In genomic region chr1:153984125-153984899, GRCh38 we compare ENCODE assay signal across 11 cellular contexts. TPM values are rescaled to one million over a fixed set of nuclear protein-coding genes. Genes with fewer than 3 reads are reported as not detected.
DNase-seq lines count a peak whose midpoint lies in the region; ATAC-seq and TF ChIP-seq lines count a peak whose summit lies in the region.
"Had no signal": no experiment of that assay in that cellular context is flagged by ENCODE, and none has a peak within 500 bp of the region (broad histone marks: within the 10 kb centered on the region; RNA-seq: fewer than 3 reads in every experiment).

No MANE protein-coding gene starts in this region.

- H3K27ac ChIP-seq in SK-N-SH (ENCODE audit: low read depth in 2 of 2, low read length in 1 of 2) (no peak overlapping the region), iPS-18a (ENCODE audit: low read length) (no peak overlapping the region), stomach (peak overlapping the region in 4 of 5 donors; percentile 80 to 93 (median 88))
- H3K27ac ChIP-seq in CD4-positive, alpha-beta memory T cell (ENCODE audit: low read depth, low read length): no peak overlapping the region

- TF ChIP-seq EP300 in SK-N-SH (IDR thresholded peaks at IDR 0.05; ENCODE audit: borderline replicate concordance in 1 of 2, low read depth in 1 of 2, low read length in 1 of 2) (no peak), stomach (IDR thresholded peaks at IDR 0.05) (no peak)

- CTCF ChIA-PET in SK-N-SH (lab: Yijun Ruan, JAX): interaction anchor here (0.9 to 4.9 kb wide), 5 partner anchors 9 to 187 kb away, joined by 3 to 68 read pairs (median 50); partner anchors contain the start of genes CRTC2, JTB and SLC39A1
- CTCF ChIA-PET in CD4-positive, alpha-beta memory T cell (lab: Charles Lee; ENCODE audit: partially characterized antibody): interaction anchor here (0.8 to 11.0 kb wide), 6 partner anchors 19 to 200 kb away, joined by 3 to 169 read pairs (median 18); partner anchors contain the start of genes CREB3L4, DENND4B and SLC39A1

- H3K9ac ChIP-seq in SK-N-SH (peak overlapping the region; percentile 86; the same call in 1 of the 2 replicates), iPS-18a (ENCODE audit: low read length) (peak overlapping the region; percentile 89)

- H3K4me3 ChIP-seq in SK-N-SH (ENCODE audit: low read depth in 2 of 2, low read length in 1 of 2) (peak overlapping the region; percentile 81 to 90; a peak in 3 of 4 replicates), iPS-18a (ENCODE audit: low read length) (peak overlapping the region; percentile 92), stomach (peak overlapping the region in 3 of 4 donors; percentile 47 to 71 (median 55)), mucosa of descending colon (no peak overlapping the region)
- no peak overlapping the region for H3K4me3 ChIP-seq in CD4-positive, alpha-beta memory T cell (ENCODE audit: low read length in 2 of 2)

- H3K27ac Mint-ChIP-seq in activated naive CD8-positive, alpha-beta T cell treated with anti-CD3 and anti-CD28 coated beads, Interleukin-2, amount 50 U/mL, for 24 hours: peak overlapping the region; percentile 2
- H3K27ac Mint-ChIP-seq in CD4-positive, alpha-beta memory T cell: no peak overlapping the region

- 86% methylated on average over 6 of the region's 6 CpGs for WGBS in SK-N-SH (ENCODE audit: low lambda C conversion rate)
- WGBS in stomach, 5 donors: 65 to 72% (median 68%) methylated on average over 6 of the region's 6 CpGs

- H3K9me3 Mint-ChIP-seq in activated naive CD8-positive, alpha-beta T cell treated with anti-CD3 and anti-CD28 coated beads, Interleukin-2, amount 50 U/mL, for 24 hours: no peaks in the 10 kb centered on the region
- H3K9me3 Mint-ChIP-seq in CD4-positive, alpha-beta memory T cell: no peaks in the 10 kb centered on the region

- H3K27me3 Mint-ChIP-seq in activated naive CD8-positive, alpha-beta T cell treated with anti-CD3 and anti-CD28 coated beads, Interleukin-2, amount 50 U/mL, for 24 hours: no peaks in the 10 kb centered on the region
- peaks cover 4 to 5% of the 10 kb centered on the region in 2 donors for H3K27me3 Mint-ChIP-seq in CD4-positive, alpha-beta memory T cell

- peaks cover 33% of the 10 kb centered on the region for H3K4me1 Mint-ChIP-seq in activated naive CD8-positive, alpha-beta T cell treated with anti-CD3 and anti-CD28 coated beads, Interleukin-2, amount 50 U/mL, for 24 hours
- H3K4me1 Mint-ChIP-seq in CD4-positive, alpha-beta memory T cell: peaks cover 5 to 12% (median 9%) of the 10 kb centered on the region in 4 donors

- no peak overlapping the region for H3K4me3 Mint-ChIP-seq in activated naive CD8-positive, alpha-beta T cell treated with anti-CD3 and anti-CD28 coated beads, Interleukin-2, amount 50 U/mL, for 24 hours
- H3K4me3 Mint-ChIP-seq in CD4-positive, alpha-beta memory T cell: no peak overlapping the region

- POLR2A ChIA-PET in SK-N-SH (lab: Yijun Ruan, JAX): interaction anchor here (0.6 to 2.7 kb wide), 2 partner anchors 17 to 182 kb away, joined by 3 to 9 read pairs; partner anchors contain the start of gene CREB3L4
- POLR2A ChIA-PET in CD4-positive, alpha-beta memory T cell (lab: Charles Lee; ENCODE audit: partially characterized antibody): interaction anchor here (1.0 to 8.0 kb wide), 3 partner anchors 8 to 186 kb away, joined by 3 to 164 read pairs (median 4); partner anchors contain the start of genes CREB3L4 and JTB

- no peaks in the 10 kb centered on the region for H4K20me1 ChIP-seq in SK-N-SH (ENCODE audit: insufficient read depth)

- intact Hi-C loops in stomach (cut with DNase I; ENCODE audit: low total_unique reads): no loop called here
- intact Hi-C loops in mucosa of descending colon (cut with DNase I, micrococcal nuclease): loop anchor here in 1 of 2 donors (10.0 kb wide), 2 partner anchors 190 to 310 kb away; partner anchors contain the start of genes ILF2 and NPR1
- intact Hi-C loops in CD4-positive, alpha-beta memory T cell (cut with micrococcal nuclease): no loop called here

- peaks cover 25% of the 10 kb centered on the region for H3K79me2 ChIP-seq in SK-N-SH (ENCODE audit: insufficient read depth)

- TF ChIP-seq CTCF in SK-N-SH (IDR thresholded peaks at IDR 0.05): no peak
- TF ChIP-seq CTCF in stomach (IDR thresholded peaks at IDR 0.05): no peak
- TF ChIP-seq CTCF in mucosa of descending colon (IDR thresholded peaks at IDR 0.05): no peak

- H3K36me3 Mint-ChIP-seq in activated naive CD8-positive, alpha-beta T cell treated with anti-CD3 and anti-CD28 coated beads, Interleukin-2, amount 50 U/mL, for 24 hours (ENCODE audit: low read depth): peaks cover 6% of the 10 kb centered on the region
- H3K36me3 Mint-ChIP-seq in CD4-positive, alpha-beta memory T cell: no peaks in the 10 kb centered on the region

- DNase-seq in SK-N-SH (no peak), stomach (no peak), mucosa of descending colon (no peak), islet precursor cell (no peak)
- no peak for DNase-seq in activated naive CD8-positive, alpha-beta T cell treated with anti-CD3 and anti-CD28 coated beads, Interleukin-2, amount 50 U/mL, for 24 hours
- no peak for DNase-seq in CD4-positive, alpha-beta memory T cell
- DNase-seq: activated CD4-positive, CD25-positive, alpha-beta regulatory T cell treated with anti-CD3 and anti-CD28 coated beads, Interleukin-2, amount 50 U/mL, for 72 hours; head of caudate nucleus had no signal

- TF ChIP-seq RAD21 in SK-N-SH (IDR thresholded peaks at IDR 0.05; ENCODE audit: low read length): no peak

- H3K4me1 ChIP-seq in SK-N-SH (ENCODE audit: control insufficient read depth in 1 of 2, insufficient read depth in 2 of 2, low read depth in 1 of 2, low read length in 1 of 2) (peaks cover 11 to 14% of the 10 kb centered on the region in 2 experiments), iPS-18a (ENCODE audit: control insufficient read depth, low read depth, low read length) (peaks cover 17% of the 10 kb centered on the region), stomach (peaks cover 11 to 33% (median 27%) of the 10 kb centered on the region in 4 donors), mucosa of descending colon (ENCODE audit: low read depth) (peaks cover 7% of the 10 kb centered on the region)
- peaks cover 4% of the 10 kb centered on the region for H3K4me1 ChIP-seq in CD4-positive, alpha-beta memory T cell (ENCODE audit: insufficient read depth, low read length)

- TF ChIP-seq POLR2A in stomach (IDR thresholded peaks at IDR 0.05): no peak

- H3K36me3 ChIP-seq in SK-N-SH (replicated peaks in 1 of 2; ENCODE audit: control insufficient read depth in 1 of 2, insufficient read depth in 2 of 2, low read length in 1 of 2) (peaks cover 15 to 34% of the 10 kb centered on the region in 2 experiments), iPS-18a (ENCODE audit: control insufficient read depth, low read depth, low read length) (peaks cover 20% of the 10 kb centered on the region), stomach (peaks cover 8 to 40% (median 31%) of the 10 kb centered on the region in 4 donors), mucosa of descending colon (ENCODE audit: low read depth) (no peaks in the 10 kb centered on the region)
- H3K36me3 ChIP-seq in CD4-positive, alpha-beta memory T cell (ENCODE audit: insufficient read depth, low read length): no peaks in the 10 kb centered on the region

- no peaks in the 10 kb centered on the region for H3K9me2 ChIP-seq in SK-N-SH

- H3K4me2 ChIP-seq in SK-N-SH: peak overlapping the region; percentile 99

- H2AFZ ChIP-seq in SK-N-SH (ENCODE audit: low read depth): no peak overlapping the region

- H3F3A ChIP-seq in SK-N-SH (replicated peaks; ENCODE audit: insufficient read depth): peaks cover 24% of the 10 kb centered on the region

- ATAC-seq in SK-N-SH treated with all-trans-retinoic acid at 6 μM for 48 hours: no peak
- ATAC-seq in activated naive CD8-positive, alpha-beta T cell treated with anti-CD3 and anti-CD28 coated beads, Interleukin-2, amount 50 U/mL, for 24 hours: no peak
- ATAC-seq in mucosa of descending colon: no peak
- ATAC-seq: Panc1 had no signal

- H3K9me3 ChIP-seq in SK-N-SH (no peaks in the 10 kb centered on the region), iPS-18a (ENCODE audit: control insufficient read depth, low read depth, low read length) (no peaks in the 10 kb centered on the region), stomach (no peaks in the 10 kb centered on the region), mucosa of descending colon (no peaks in the 10 kb centered on the region)
- H3K9me3 ChIP-seq in CD4-positive, alpha-beta memory T cell (ENCODE audit: control insufficient read depth in 1 of 2, low read length in 2 of 2): no peaks in the 10 kb centered on the region

- H3K27me3 ChIP-seq in SK-N-SH (ENCODE audit: insufficient read depth): no peaks in the 10 kb centered on the region
- no peaks in the 10 kb centered on the region for H3K27me3 ChIP-seq in iPS-18a (ENCODE audit: control insufficient read depth, insufficient read depth, low read length)
- H3K27me3 ChIP-seq in stomach: no peaks in the 10 kb centered on the region
- H3K27me3 ChIP-seq in CD4-positive, alpha-beta memory T cell (ENCODE audit: insufficient read depth, low read length): no peaks in the 10 kb centered on the region

RNA-seq across cellular contexts. Expression of gene RAB13, which starts 1.8 kb away (rescaled TPM):
- polyA plus RNA-seq in SK-N-SH (2012; rRNA removed) (156 and 164 TPM in 2 replicates), stomach (100 to 1,000 TPM; 174 to 730 (median 364) TPM)
- 226 and 274 TPM in 2 replicates for polyA plus RNA-seq in SK-N-SH (2012; cell fraction: cytosol; rRNA removed)
- 20.4 and 29.1 TPM in 2 replicates for polyA plus RNA-seq in SK-N-SH (2012; cell fraction: nucleus; rRNA removed)
- total RNA-seq in stomach (10 to 100 TPM; 35.5 to 82.9 (median 43.7) TPM), mucosa of descending colon (10 to 100 TPM; 55.4 to 82.5 (median 77.5) TPM)
- total RNA-seq in CD4-positive, alpha-beta memory T cell: under 1 TPM in 1 of 2 experiments, not detected in 1; 0.47 TPM
- not detected for polyA plus RNA-seq in CD4-positive, alpha-beta memory T cell

RNA-seq across cellular contexts. Expression of gene RPS27, which starts 6.2 kb away (rescaled TPM):
- polyA plus RNA-seq in SK-N-SH (2012; rRNA removed) (7,060 and 7,825 TPM in 2 replicates), stomach (over 10,000 TPM; 11,847 to 21,142 (median 13,702) TPM)
- 7,273 and 7,725 TPM in 2 replicates for polyA plus RNA-seq in SK-N-SH (2012; cell fraction: cytosol; rRNA removed)
- polyA plus RNA-seq in SK-N-SH (2012; cell fraction: nucleus; rRNA removed): 1,498 and 1,581 TPM in 2 replicates
- total RNA-seq in stomach (1,000 to 10,000 TPM in 3 of 5 donors, 100 to 1,000 TPM in 1, 10 to 100 TPM in 1; 43.4 to 3,158 (median 1,583) TPM), mucosa of descending colon (1,000 to 10,000 TPM; 1,116 to 1,231 (median 1,134) TPM)
- 1,000 to 10,000 TPM; 6,785 to 7,292 TPM for total RNA-seq in CD4-positive, alpha-beta memory T cell
- over 10,000 TPM; 16,816 to 21,324 TPM for polyA plus RNA-seq in CD4-positive, alpha-beta memory T cell

RNA-seq across cellular contexts. Expression of gene JTB, which starts 6.8 kb away (rescaled TPM):
- 118 and 122 TPM in 2 replicates for polyA plus RNA-seq in SK-N-SH (2012; rRNA removed)
- polyA plus RNA-seq in SK-N-SH (2012; cell fraction: cytosol; rRNA removed): 115 and 131 TPM in 2 replicates
- 105 and 107 TPM in 2 replicates for polyA plus RNA-seq in SK-N-SH (2012; cell fraction: nucleus; rRNA removed)
- total RNA-seq in stomach: 100 to 1,000 TPM; 130 to 859 (median 234) TPM
- 100 to 1,000 TPM; 214 to 340 (median 237) TPM for polyA plus RNA-seq in stomach
- 100 to 1,000 TPM; 119 to 153 (median 124) TPM for total RNA-seq in mucosa of descending colon
- total RNA-seq in CD4-positive, alpha-beta memory T cell: 100 to 1,000 TPM; 121 to 130 TPM
- 100 to 1,000 TPM; 283 to 445 TPM for polyA plus RNA-seq in CD4-positive, alpha-beta memory T cell

RNA-seq across cellular contexts. Expression of gene CREB3L4, which starts 16.6 kb away (rescaled TPM):
- 12.8 and 16.6 TPM in 2 replicates for polyA plus RNA-seq in SK-N-SH (2012; rRNA removed)
- polyA plus RNA-seq in SK-N-SH (2012; cell fraction: cytosol; rRNA removed): 6.2 and 9.5 TPM in 2 replicates
- 41.2 and 42.8 TPM in 2 replicates for polyA plus RNA-seq in SK-N-SH (2012; cell fraction: nucleus; rRNA removed)
- total RNA-seq in stomach: 10 to 100 TPM in 1 of 5 donors, 1 to 10 TPM in 3, not detected in 1; 2.7 to 16.7 (median 7.3) TPM
- 10 to 100 TPM; 10.9 to 32.9 (median 11.8) TPM for polyA plus RNA-seq in stomach
- 10 to 100 TPM in 2 of 3 donors, 1 to 10 TPM in 1; 9.9 to 26.9 (median 23.0) TPM for total RNA-seq in mucosa of descending colon
- total RNA-seq in CD4-positive, alpha-beta memory T cell: 1 to 10 TPM; 7.4 to 9.8 TPM
- polyA plus RNA-seq in CD4-positive, alpha-beta memory T cell: 1 to 10 TPM; 1.2 to 5.2 TPM

RNA-seq across cellular contexts. Expression of gene SLC39A1, which starts 21.0 kb away (rescaled TPM):
- polyA plus RNA-seq in SK-N-SH (2012; rRNA removed): 89.6 and 113 TPM in 2 replicates
- 67.8 and 93.4 TPM in 2 replicates for polyA plus RNA-seq in SK-N-SH (2012; cell fraction: cytosol; rRNA removed)
- polyA plus RNA-seq in SK-N-SH (2012; cell fraction: nucleus; rRNA removed): 41.8 and 53.1 TPM in 2 replicates
- 10 to 100 TPM in 4 of 5 donors, 1 to 10 TPM in 1; 6.4 to 80.6 (median 24.9) TPM for total RNA-seq in stomach
- 10 to 100 TPM; 29.9 to 54.8 (median 39.8) TPM for polyA plus RNA-seq in stomach
- total RNA-seq in mucosa of descending colon: 10 to 100 TPM; 66.7 to 74.7 (median 66.7) TPM
- 10 to 100 TPM; 21.6 to 21.9 TPM for total RNA-seq in CD4-positive, alpha-beta memory T cell
- 10 to 100 TPM; 36.3 to 47.3 TPM for polyA plus RNA-seq in CD4-positive, alpha-beta memory T cell

Comparison
In these comparisons a context has a peak if more than half of its experiments do, and no peak if none do; other contexts are left out.
1. H3K27ac ChIP-seq: peak in stomach (4 of 5); none in SK-N-SH (0 of 2), iPS-18a (single experiment) and CD4-positive, alpha-beta memory T cell (single experiment).
2. H3K4me3 ChIP-seq: peak in SK-N-SH (2 of 2), iPS-18a (single experiment) and stomach (3 of 4); none in mucosa of descending colon (single experiment) and CD4-positive, alpha-beta memory T cell (0 of 2).
3. RNA of gene RAB13, which starts 1.8 kb away (total RNA-seq): 55.4 to 82.5 TPM in mucosa of descending colon and 35.5 to 82.9 TPM in stomach; 0.47 TPM in CD4-positive, alpha-beta memory T cell; every median in the first group is over 10 times any median in the second.